Comparison of ENCODE assay signal across 14 cellular contexts in the genomic region with DNA sequence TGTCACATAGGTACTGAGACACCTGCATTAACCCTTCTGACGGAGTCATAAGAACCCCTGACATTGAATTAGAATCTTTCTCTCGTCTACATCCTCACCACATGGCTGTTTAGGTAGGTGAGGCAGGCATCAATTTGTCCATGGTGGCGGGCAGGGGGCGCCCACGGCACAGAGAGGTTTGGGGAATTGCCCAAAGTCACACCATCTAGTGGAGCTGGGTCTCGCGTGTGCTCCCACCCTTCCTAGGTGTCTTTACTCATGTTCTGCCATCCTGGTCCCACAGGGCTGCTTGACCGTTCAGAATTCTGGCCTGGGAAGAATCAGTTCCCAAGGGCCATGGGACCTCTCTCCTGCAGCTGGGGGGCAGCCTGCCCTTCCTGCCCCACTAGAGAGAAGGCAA. TPM values are rescaled to one million over a fixed set of nuclear protein-coding genes. Genes with fewer than 3 reads are reported as not detected.
A peak's percentile ranks its signal among the peaks of the same experiment; 100 is the strongest.
DNase-seq lines count a peak whose midpoint lies in the region; ATAC-seq and TF ChIP-seq lines count a peak whose summit lies in the region.
"Had no signal": no experiment of that assay in that cellular context is flagged by ENCODE, and none has a peak within 500 bp of the region (broad histone marks: within the 10 kb centered on the region; RNA-seq: fewer than 3 reads in every experiment).

No MANE protein-coding gene starts in this region.

- peak overlapping the region; percentile 3 to 90 (median 68) for H3K27ac ChIP-seq in heart right ventricle
- H3K27ac ChIP-seq in right cardiac atrium (ENCODE audit: low read length), result no peak overlapping the region
- peak overlapping the region in 3 of 4 donors; percentile 32 to 89 (median 80) for H3K27ac ChIP-seq in upper lobe of left lung
- no peak overlapping the region for H3K27ac ChIP-seq in esophagus squamous epithelium
- H3K27ac ChIP-seq: SJSA1 had no signal

- H3K27me3 ChIP-seq in heart right ventricle (no peaks in the 10 kb centered on the region), right cardiac atrium (ENCODE audit: control insufficient read depth, insufficient read depth) (no peaks in the 10 kb centered on the region), upper lobe of left lung (no peaks in the 10 kb centered on the region), esophagus squamous epithelium (peaks cover 0 to 23% (median 0%) of the 10 kb centered on the region in 4 donors)
- H3K27me3 ChIP-seq: SJSA1 had no signal

- no peak overlapping the region for H3K4me3 ChIP-seq in heart right ventricle
- H3K4me3 ChIP-seq in right cardiac atrium (ENCODE audit: low read length), result no peak overlapping the region
- H3K4me3 ChIP-seq in astrocyte of the spinal cord (ENCODE audit: low read depth, low read length), result no peak overlapping the region
- no peak overlapping the region for H3K4me3 ChIP-seq in upper lobe of left lung
- H3K4me3 ChIP-seq in esophagus squamous epithelium, result no peak overlapping the region
- H3K4me3 ChIP-seq: SJSA1 had no signal

- H3K9me3 ChIP-seq in heart right ventricle (no peaks in the 10 kb centered on the region), right cardiac atrium (ENCODE audit: control insufficient read depth, low read length) (no peaks in the 10 kb centered on the region), upper lobe of left lung (no peaks in the 10 kb centered on the region), esophagus squamous epithelium (no peaks in the 10 kb centered on the region)
- H3K9me3 ChIP-seq: SJSA1 had no signal

- TF ChIP-seq POLR2A in upper lobe of left lung (IDR thresholded peaks at IDR 0.05) (no peak), esophagus squamous epithelium (IDR thresholded peaks at IDR 0.05) (no peak)

- TF ChIP-seq EP300 in upper lobe of left lung (IDR thresholded peaks at IDR 0.05), result no peak

- in situ Hi-C loops in astrocyte of the spinal cord (cut with HindIII; ENCODE audit: low sequenced_read_pairs), result no loop called here

- intact Hi-C loops in heart right ventricle (cut with DNase I) (no loop called here), right cardiac atrium (cut with DNase I) (no loop called here), esophagus squamous epithelium (cut with DNase I) (no loop called here)

- TF ChIP-seq CTCF in heart right ventricle (IDR thresholded peaks at IDR 0.05), result no peak
- TF ChIP-seq CTCF in astrocyte of the spinal cord (IDR thresholded peaks at IDR 0.05; ENCODE audit: low read depth, low read length), result peak; percentile 2
- TF ChIP-seq CTCF in upper lobe of left lung (IDR thresholded peaks at IDR 0.05), result no peak
- TF ChIP-seq CTCF in esophagus squamous epithelium (IDR thresholded peaks at IDR 0.05), result no peak

- no peak for ATAC-seq in heart right ventricle
- ATAC-seq in right cardiac atrium, result no peak
- ATAC-seq in upper lobe of left lung (ENCODE audit: low FRiP score in 2 of 2), result no peak

- DNase-seq in heart right ventricle (no peak), right cardiac atrium (no peak), astrocyte of the spinal cord (ENCODE audit: low read depth, low spot score) (no peak), upper lobe of left lung (no peak), esophagus squamous epithelium (lab: John Stamatoyannopoulos, UW) (no peak), HK-2 (ENCODE audit: unreplicated experiment) (no peak)
- DNase-seq: DMS79 treated with DMSO at 0.1 percent for 48 hours; hippocampal formation; NCI-H1105; NCI-H526 treated with DMSO at 0.1 percent for 48 hours; stimulated activated CD4-positive, alpha-beta T cell treated with anti-CD3 and anti-CD28 coated beads, Interleukin-2, amount 100 ng/mL, for 48 hours had no signal

- H3K4me1 ChIP-seq in heart right ventricle (peaks cover 4 to 72% (median 26%) of the 10 kb centered on the region in 9 donors), right cardiac atrium (ENCODE audit: control insufficient read depth, insufficient read depth, low read length) (peaks cover 4% of the 10 kb centered on the region), upper lobe of left lung (peaks cover 28 to 53% (median 49%) of the 10 kb centered on the region in 4 donors), esophagus squamous epithelium (peaks cover 6 to 41% (median 14%) of the 10 kb centered on the region in 3 donors)

- H3K36me3 ChIP-seq in heart right ventricle, result no peaks in the 10 kb centered on the region
- no peaks in the 10 kb centered on the region for H3K36me3 ChIP-seq in upper lobe of left lung
- no peaks in the 10 kb centered on the region for H3K36me3 ChIP-seq in esophagus squamous epithelium
- H3K36me3 ChIP-seq: SJSA1 had no signal

- 84 to 86% methylated on average over 8 of the region's 8 CpGs for WGBS in heart right ventricle, 2 donors
- 75% methylated on average over 8 of the region's 8 CpGs for WGBS in right cardiac atrium
- 95 to 98% methylated on average over 8 of the region's 8 CpGs for WGBS in upper lobe of left lung, 2 donors
- WGBS in esophagus squamous epithelium, 2 donors, result 63 to 89% methylated on average over 3 to 8 of the region's 8 CpGs

RNA-seq across cellular contexts. Expression of gene DLL4, which starts 14.7 kb away (rescaled TPM):
- 10 to 100 TPM in 8 of 10 donors, 1 to 10 TPM in 2; 6.5 to 24.8 (median 16.6) TPM for total RNA-seq in heart right ventricle
- polyA plus RNA-seq in heart right ventricle, result 10 to 100 TPM in 1 of 2 donors, 1 to 10 TPM in 1; 8.7 to 10.2 TPM
- 10 to 100 TPM in 1 of 4 donors, 1 to 10 TPM in 3; 5.9 to 14.4 (median 7.2) TPM for total RNA-seq in right cardiac atrium
- 7.2 TPM for polyA plus RNA-seq in right cardiac atrium
- 10 to 100 TPM in 5 of 6 donors, 1 to 10 TPM in 1; 9.5 to 38.0 (median 13.7) TPM for total RNA-seq in upper lobe of left lung
- 1 to 10 TPM in 3 of 4 donors, under 1 TPM in 1; 0.68 to 4.6 (median 1.3) TPM for total RNA-seq in esophagus squamous epithelium
- total RNA-seq: SJSA1 had no signal

RNA-seq across cellular contexts. Expression of gene VPS18, which starts 20.2 kb away (rescaled TPM):
- 10 to 100 TPM; 16.0 to 25.0 (median 21.5) TPM for total RNA-seq in heart right ventricle
- 10 to 100 TPM; 10.5 to 12.2 TPM for polyA plus RNA-seq in heart right ventricle
- total RNA-seq in right cardiac atrium, result 10 to 100 TPM; 17.6 to 21.0 (median 19.4) TPM
- 12.7 TPM for polyA plus RNA-seq in right cardiac atrium
- total RNA-seq in upper lobe of left lung, result 10 to 100 TPM; 19.9 to 43.2 (median 29.2) TPM
- 10 to 100 TPM; 17.4 to 25.9 (median 20.7) TPM for total RNA-seq in esophagus squamous epithelium

RNA-seq across cellular contexts. Expression of gene CHAC1, which starts 38.8 kb away (rescaled TPM):
- total RNA-seq in heart right ventricle (1 to 10 TPM in 7 of 10 donors, under 1 TPM in 3; 0.31 to 4.8 (median 1.7) TPM), right cardiac atrium (1 to 10 TPM; 1.6 to 2.0 (median 1.7) TPM), upper lobe of left lung (10 to 100 TPM in 1 of 6 donors, 1 to 10 TPM in 5; 2.6 to 11.1 (median 3.4) TPM), esophagus squamous epithelium (10 to 100 TPM in 1 of 4 donors, 1 to 10 TPM in 2, under 1 TPM in 1; 0.76 to 16.1 (median 6.4) TPM)
- polyA plus RNA-seq in heart right ventricle (1 to 10 TPM; 1.7 to 7.6 TPM), right cardiac atrium (3.2 TPM)

RNA-seq across cellular contexts. Expression of gene RHOV, which starts 40.5 kb away (rescaled TPM):
- total RNA-seq in heart right ventricle (not detected), right cardiac atrium (not detected), upper lobe of left lung (1 to 10 TPM in 1 of 6 donors, under 1 TPM in 2, not detected in 3; 0.46 to 2.1 (median 0.77) TPM), esophagus squamous epithelium (100 to 1,000 TPM in 3 of 4 donors, 10 to 100 TPM in 1; 94.0 to 146 (median 123) TPM)
- polyA plus RNA-seq in heart right ventricle (under 1 TPM in 1 of 2 donors, not detected in 1; 0.03 TPM), right cardiac atrium (not detected)
- total RNA-seq: mesenteric fat pad, posterior vena cava, SJSA1 had no signal

Comparison
In these comparisons a context has a peak if more than half of its experiments do, and no peak if none do; other contexts are left out.
1. H3K27ac ChIP-seq: peak in heart right ventricle (10 of 10) and upper lobe of left lung (3 of 4); none in right cardiac atrium (single experiment) and esophagus squamous epithelium (0 of 4).